In the genomic region with DNA sequence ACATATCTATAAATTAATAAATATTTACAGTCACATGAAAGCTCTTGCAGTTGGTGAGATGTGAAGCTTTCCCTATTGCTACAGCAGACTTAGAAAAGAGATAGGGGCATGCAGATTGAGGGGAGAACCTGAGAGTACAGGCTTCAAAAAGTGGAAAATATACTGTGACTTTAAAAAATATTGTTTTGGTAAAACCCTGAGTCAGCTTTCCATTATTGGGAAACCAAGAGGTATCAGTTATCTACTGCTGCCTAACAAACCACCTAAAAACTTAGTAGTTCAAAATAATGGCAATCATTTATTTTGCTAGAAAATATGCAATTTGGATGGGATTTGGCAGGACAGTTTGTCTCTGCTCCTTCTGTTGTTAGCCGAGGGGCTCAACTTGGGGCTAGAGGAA, we compare ENCODE assay signal across 3 cellular contexts.
TF ChIP-seq lines count a peak whose summit lies in the region.

No MANE protein-coding gene starts in this region.

TF ChIP-seq in A549, 52 proteins besides CTCF, POLR2A, EP300 and RAD21:
- TF ChIP-seq MAFK (IDR thresholded peaks at IDR 0.05; ENCODE audit: partially characterized antibody), result peak; percentile 9
- TF ChIP-seq HES2 (IDR thresholded peaks at IDR 0.05), result no peak
- TF ChIP-seq JUN (IDR thresholded peaks at IDR 0.05), result no peak
- TF ChIP-seq EHF (CRISPR knock-in tag; IDR thresholded peaks at IDR 0.05), result no peak
- TF ChIP-seq TFCP2L1 (CRISPR knock-in tag; IDR thresholded peaks at IDR 0.05), result no peak
- TF ChIP-seq FOSL2 (IDR thresholded peaks at IDR 0.05), result no peak
- no peak for TF ChIP-seq FOSL2 (CRISPR knock-in tag; IDR thresholded peaks at IDR 0.05)
- TF ChIP-seq CBX2 (IDR thresholded peaks at IDR 0.05; ENCODE audit: borderline replicate concordance, low read depth), result no peak

TF ChIP-seq in IMR-90, 13 proteins besides CTCF, POLR2A, EP300 and RAD21:
- TF ChIP-seq NFE2L2 (IDR thresholded peaks at IDR 0.05; ENCODE audit: low read depth, low read length) (no peak), MAFK (IDR thresholded peaks at IDR 0.05; ENCODE audit: low read depth, low read length) (peak; percentile 59)
TF ChIP-seq in IMR-90: peak in this region for 1.

TF ChIP-seq in K562, 482 proteins besides CTCF, POLR2A, EP300 and RAD21:
- peak; percentile 55 for TF ChIP-seq C11orf30 (IDR thresholded peaks at IDR 0.05; ENCODE audit: low read depth)
- TF ChIP-seq MAFG (tag; conservative IDR thresholded peaks at IDR 0.05), result 0 out of 2 replicates have a peak, but pooled peaks have one; percentile 34
- TF ChIP-seq MAFF (IDR thresholded peaks at IDR 0.05; ENCODE audit: low read length), result peak; percentile 48
- TF ChIP-seq MAFK (IDR thresholded peaks at IDR 0.05; ENCODE audit: low read length), result peak; percentile 34; the same call in 1 of the 2 replicates
- TF ChIP-seq FOXA3 (CRISPR knock-in tag; conservative IDR thresholded peaks at IDR 0.05 in 1 of 2, IDR thresholded peaks at IDR 0.05 in 1 of 2), result no peak
- TF ChIP-seq ZFP1 (CRISPR knock-in tag; IDR thresholded peaks at IDR 0.05), result no peak
- TF ChIP-seq HNRNPUL1 (IDR thresholded peaks at IDR 0.05; ENCODE audit: low read length), result no peak
- no peak for TF ChIP-seq PTBP1 (IDR thresholded peaks at IDR 0.05; ENCODE audit: low read depth, low read length)
- TF ChIP-seq ZNF316 (IDR thresholded peaks at IDR 0.05), result peak; percentile 59
